Comparison of ENCODE assay signal across 14 cellular contexts in genomic region chr2:190540048-190540447, GRCh38.
DNase-seq lines count a peak whose midpoint lies in the region; ATAC-seq, FAIRE-seq and TF ChIP-seq lines count a peak whose summit lies in the region.
"Had no signal": no experiment of that assay in that cellular context is flagged by ENCODE, and none has a peak within 500 bp of the region (broad histone marks: within the 10 kb centered on the region; RNA-seq: fewer than 3 reads in every experiment).

No MANE protein-coding gene starts in this region.

- DNase-seq in NCI-H1417 (lab: John Stamatoyannopoulos, UW) (peak in 2 of 3 experiments; percentile 25 to 27), NCI-H1417 treated with DMSO at 0.1 percent for 48 hours (lab: John Stamatoyannopoulos, UW) (no peak), H54 (ENCODE audit: insufficient read length, low spot score) (no peak), amniotic epithelial cell (ENCODE audit: low read depth) (peak; percentile 20), fibroblast of peridontal ligament (ENCODE audit: extremely low read depth) (peak; percentile 15), NCI-H446 treated with DMSO at 0.1 percent for 48 hours (lab: John Stamatoyannopoulos, UW) (no peak), NCI-H226 (no peak)
- DNase-seq: DND-41, H7, KG1, NCI-H1436 treated with DMSO at 0.1 percent for 48 hours, NCI-H2081, SW 1271 had no signal

- peak; percentile 71 for FAIRE-seq in H54 (lab: Jason Lieb, UNC)

- no peak for TF ChIP-seq POLR2A in H54 (IDR thresholded peaks at IDR 0.05; ENCODE audit: low read depth, low read length)

- ATAC-seq in SK-N-SH treated with all-trans-retinoic acid at 6 μM for 48 hours, result no peak

TF ChIP-seq in SK-N-SH treated with all-trans-retinoic acid at 6 μM for 48 hours, 23 proteins besides CTCF, POLR2A, EP300 and RAD21:
- TF ChIP-seq CSRNP3 (CRISPR knock-in tag; IDR thresholded peaks at IDR 0.05) (no peak), ARNTL (CRISPR knock-in tag; IDR thresholded peaks at IDR 0.05; ENCODE audit: borderline replicate concordance, low read depth) (no peak), ZFP3 (CRISPR knock-in tag; IDR thresholded peaks at IDR 0.05) (no peak), PATZ1 (CRISPR knock-in tag; IDR thresholded peaks at IDR 0.05; ENCODE audit: borderline replicate concordance) (no peak), ESRRG (CRISPR knock-in tag; IDR thresholded peaks at IDR 0.05) (no peak), SNAI2 (CRISPR knock-in tag; IDR thresholded peaks at IDR 0.05) (no peak), ZNF70 (CRISPR knock-in tag; IDR thresholded peaks at IDR 0.05) (no peak)
- TF ChIP-seq, protein P1, sequence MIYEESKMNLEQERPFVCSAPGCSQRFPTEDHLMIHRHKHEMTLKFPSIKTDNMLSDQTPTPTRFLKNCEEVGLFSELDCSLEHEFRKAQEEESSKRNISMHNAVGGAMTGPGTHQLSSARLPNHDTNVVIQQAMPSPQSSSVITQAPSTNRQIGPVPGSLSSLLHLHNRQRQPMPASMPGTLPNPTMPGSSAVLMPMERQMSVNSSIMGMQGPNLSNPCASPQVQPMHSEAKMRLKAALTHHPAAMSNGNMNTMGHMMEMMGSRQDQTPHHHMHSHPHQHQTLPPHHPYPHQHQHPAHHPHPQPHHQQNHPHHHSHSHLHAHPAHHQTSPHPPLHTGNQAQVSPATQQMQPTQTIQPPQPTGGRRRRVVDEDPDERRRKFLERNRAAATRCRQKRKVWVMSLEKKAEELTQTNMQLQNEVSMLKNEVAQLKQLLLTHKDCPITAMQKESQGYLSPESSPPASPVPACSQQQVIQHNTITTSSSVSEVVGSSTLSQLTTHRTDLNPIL (CRISPR knock-in tag; IDR thresholded peaks at IDR 0.05; ENCODE audit: low read depth), result no peak

Comparison
In these comparisons a context has a peak if more than half of its experiments do, and no peak if none do; other contexts are left out.
1. DNase-seq: peak in NCI-H1417 (2 of 3), amniotic epithelial cell (single experiment) and fibroblast of peridontal ligament (single experiment); none in NCI-H1417 treated with DMSO at 0.1 percent for 48 hours (single experiment), H54 (single experiment), NCI-H446 treated with DMSO at 0.1 percent for 48 hours (single experiment) and NCI-H226 (single experiment).